ENCODE assay signal across 8 cellular contexts in genomic region chr15:52683585-52683984, GRCh38. TPM values are rescaled to one million over a fixed set of nuclear protein-coding genes. Genes with fewer than 3 reads are reported as not detected.
DNase-seq lines count a peak whose midpoint lies in the region; ATAC-seq and TF ChIP-seq lines count a peak whose summit lies in the region.

No MANE protein-coding gene starts in this region.

- intact Hi-C loops in CD8-positive, alpha-beta T cell (cut with DNase I, micrococcal nuclease), result loop anchor here in 1 of 2 experiments (5.0 kb wide), 1 partner anchor 666 kb away; the partner anchor contains the start of gene MAPK6

- no peaks in the 10 kb centered on the region for H3K27me3 ChIP-seq in CD8-positive, alpha-beta T cell (ENCODE audit: insufficient read depth, low read length)

- CTCF ChIA-PET in CD8-positive, alpha-beta T cell (lab: Charles Lee), result interaction anchor here (1.1 to 1.4 kb wide), 3 partner anchors 19 to 50 kb away, joined by 4 to 6 read pairs (median 4); no protein-coding TSS in a partner anchor

- peak overlapping the region; percentile 83 for H3K27ac Mint-ChIP-seq in CD8-positive, alpha-beta T cell
- peak overlapping the region; percentile 4 for H3K27ac Mint-ChIP-seq in T-helper 2 cell treated with Interferon-gamma antibody and Interleukin-4, amounts not matched to agents 5 μg/mL and 100 μg/mL, for 36 hours

- H3K27ac ChIP-seq in CD8-positive, alpha-beta T cell (ENCODE audit: low read depth, low read length), result no peak overlapping the region

- no peak overlapping the region for H3K4me3 ChIP-seq in CD8-positive, alpha-beta T cell (ENCODE audit: low read depth, low read length)

- POLR2A ChIA-PET in CD8-positive, alpha-beta T cell (lab: Charles Lee), result interaction anchor here (1.0 kb wide), 1 partner anchor 48 kb away, joined by 3 read pairs; no protein-coding TSS in a partner anchor

- no peaks in the 10 kb centered on the region for H3K27me3 Mint-ChIP-seq in CD8-positive, alpha-beta T cell (ENCODE audit: low read depth)
- peaks cover 15% of the 10 kb centered on the region for H3K27me3 Mint-ChIP-seq in T-helper 2 cell treated with Interferon-gamma antibody and Interleukin-4, amounts not matched to agents 5 μg/mL and 100 μg/mL, for 36 hours (ENCODE audit: low read depth)

- peaks cover 6% of the 10 kb centered on the region for H3K36me3 Mint-ChIP-seq in CD8-positive, alpha-beta T cell
- peaks cover 2% of the 10 kb centered on the region for H3K36me3 Mint-ChIP-seq in T-helper 2 cell treated with Interferon-gamma antibody and Interleukin-4, amounts not matched to agents 5 μg/mL and 100 μg/mL, for 36 hours (ENCODE audit: low read depth)

- peaks cover 27% of the 10 kb centered on the region for H3K4me1 ChIP-seq in CD8-positive, alpha-beta T cell (ENCODE audit: insufficient read depth, low read length)

- H3K4me1 Mint-ChIP-seq in CD8-positive, alpha-beta T cell (ENCODE audit: low read depth), result peaks cover 28% of the 10 kb centered on the region
- H3K4me1 Mint-ChIP-seq in T-helper 2 cell treated with Interferon-gamma antibody and Interleukin-4, amounts not matched to agents 5 μg/mL and 100 μg/mL, for 36 hours (ENCODE audit: low read depth), result peaks cover 19% of the 10 kb centered on the region

- no peak for TF ChIP-seq CTCF in CD8-positive, alpha-beta T cell (IDR thresholded peaks at IDR 0.05)

- no peak for DNase-seq in CD8-positive, alpha-beta T cell
- DNase-seq in T-helper 2 cell treated with Interferon-gamma antibody and Interleukin-4, amounts not matched to agents 5 μg/mL and 100 μg/mL, for 36 hours (ENCODE audit: low spot score), result no peak
- DNase-seq in cortex of kidney (lab: John Stamatoyannopoulos, UW) (no peak), ecto neural progenitor cell (ENCODE audit: low spot score) (no peak)
- DNase-seq in activated effector memory CD4-positive, alpha-beta T cell treated with anti-CD3 and anti-CD28 coated beads, Interleukin-2, amount 50 U/mL, for 16 hours, result no peak
- DNase-seq in activated naive CD4-positive, alpha-beta T cell (lab: John Stamatoyannopoulos, UW), result no peak

- H3K4me3 Mint-ChIP-seq in CD8-positive, alpha-beta T cell, result peak overlapping the region; percentile 38
- no peak overlapping the region for H3K4me3 Mint-ChIP-seq in T-helper 2 cell treated with Interferon-gamma antibody and Interleukin-4, amounts not matched to agents 5 μg/mL and 100 μg/mL, for 36 hours

- H3K9me3 Mint-ChIP-seq in CD8-positive, alpha-beta T cell, result no peaks in the 10 kb centered on the region
- no peaks in the 10 kb centered on the region for H3K9me3 Mint-ChIP-seq in T-helper 2 cell treated with Interferon-gamma antibody and Interleukin-4, amounts not matched to agents 5 μg/mL and 100 μg/mL, for 36 hours

- no peaks in the 10 kb centered on the region for H3K9me3 ChIP-seq in CD8-positive, alpha-beta T cell (ENCODE audit: low read length)

- no peak for ATAC-seq in CD8-positive, alpha-beta T cell
- ATAC-seq in GM19438 (IDR thresholded peaks at IDR 0.05; ENCODE audit: low read depth, unreplicated experiment) (peak; percentile 49), HG03108 (IDR thresholded peaks at IDR 0.05; ENCODE audit: unreplicated experiment) (peak; percentile 53)

- H3K36me3 ChIP-seq in CD8-positive, alpha-beta T cell (ENCODE audit: insufficient read depth, low read length), result no peaks in the 10 kb centered on the region

RNA-seq across cellular contexts. Expression of gene ATOSA, which starts 4.4 kb away (rescaled TPM):
- total RNA-seq in CD8-positive, alpha-beta T cell, result 100 to 1,000 TPM; 133 to 134 TPM
